ENCODE assay signal across 1 cellular context in genomic region chr20:31595654-31596411, GRCh38.
A peak's percentile ranks its signal among the peaks of the same experiment; 100 is the strongest.
TF ChIP-seq lines count a peak whose summit lies in the region.

No MANE protein-coding gene starts in this region.

TF ChIP-seq in HepG2, 621 proteins besides CTCF, POLR2A, EP300 and RAD21 (continued from another document and continues in another):
- TF ChIP-seq, protein P1, sequence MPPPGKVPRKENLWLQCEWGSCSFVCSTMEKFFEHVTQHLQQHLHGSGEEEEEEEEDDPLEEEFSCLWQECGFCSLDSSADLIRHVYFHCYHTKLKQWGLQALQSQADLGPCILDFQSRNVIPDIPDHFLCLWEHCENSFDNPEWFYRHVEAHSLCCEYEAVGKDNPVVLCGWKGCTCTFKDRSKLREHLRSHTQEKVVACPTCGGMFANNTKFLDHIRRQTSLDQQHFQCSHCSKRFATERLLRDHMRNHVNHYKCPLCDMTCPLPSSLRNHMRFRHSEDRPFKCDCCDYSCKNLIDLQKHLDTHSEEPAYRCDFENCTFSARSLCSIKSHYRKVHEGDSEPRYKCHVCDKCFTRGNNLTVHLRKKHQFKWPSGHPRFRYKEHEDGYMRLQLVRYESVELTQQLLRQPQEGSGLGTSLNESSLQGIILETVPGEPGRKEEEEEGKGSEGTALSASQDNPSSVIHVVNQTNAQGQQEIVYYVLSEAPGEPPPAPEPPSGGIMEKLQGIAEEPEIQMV (CRISPR knock-in tag; IDR thresholded peaks at IDR 0.05; ENCODE audit: low read depth) = peak; percentile 42; the same call in 1 of the 2 replicates
- peak; percentile 39 to 64; a peak in 2 of 4 replicates for TF ChIP-seq HMGXB4 (CRISPR knock-in tag; IDR thresholded peaks at IDR 0.05; ENCODE audit: borderline replicate concordance in 1 of 2, low read depth in 1 of 2)
- TF ChIP-seq YEATS4 (CRISPR knock-in tag; IDR thresholded peaks at IDR 0.05; ENCODE audit: borderline replicate concordance) = peak; percentile 69; the same call in 1 of the 2 replicates
- TF ChIP-seq NCOA5 (CRISPR knock-in tag; IDR thresholded peaks at IDR 0.05) = no peak
- peak; percentile 34; the same call in 1 of the 2 replicates for TF ChIP-seq THAP11 (CRISPR knock-in tag; IDR thresholded peaks at IDR 0.05)
- TF ChIP-seq, protein P2, sequence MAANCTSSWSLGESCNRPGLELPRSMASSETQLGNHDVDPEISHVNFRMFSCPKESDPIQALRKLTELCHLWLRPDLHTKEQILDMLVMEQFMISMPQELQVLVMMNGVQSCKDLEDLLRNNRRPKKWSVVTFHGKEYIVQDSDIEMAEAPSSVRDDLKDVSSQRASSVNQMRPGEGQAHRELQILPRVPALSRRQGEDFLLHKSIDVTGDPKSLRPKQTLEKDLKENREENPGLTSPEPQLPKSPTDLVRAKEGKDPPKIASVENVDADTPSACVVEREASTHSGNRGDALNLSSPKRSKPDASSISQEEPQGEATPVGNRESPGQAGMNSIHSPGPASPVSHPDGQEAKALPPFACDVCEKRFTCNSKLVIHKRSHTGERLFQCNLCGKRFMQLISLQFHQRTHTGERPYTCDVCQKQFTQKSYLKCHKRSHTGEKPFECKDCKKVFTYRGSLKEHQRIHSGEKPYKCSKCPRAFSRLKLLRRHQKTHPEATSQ (CRISPR knock-in tag; IDR thresholded peaks at IDR 0.05; ENCODE audit: borderline replicate concordance) = 0 out of 2 replicates have a peak, but pooled peaks have one; percentile 38
- 0 out of 2 replicates have a peak, but pooled peaks have one; percentile 42 for TF ChIP-seq ESRRA (CRISPR knock-in tag; IDR thresholded peaks at IDR 0.05; ENCODE audit: low read depth)
- 0 out of 2 replicates have a peak, but pooled peaks have one; percentile 46 for TF ChIP-seq RELA (CRISPR knock-in tag; IDR thresholded peaks at IDR 0.05)
- TF ChIP-seq DPF2 (CRISPR knock-in tag; IDR thresholded peaks at IDR 0.05; ENCODE audit: borderline replicate concordance, low read depth) = peak; percentile 69; the same call in 1 of the 2 replicates
- TF ChIP-seq MYC (CRISPR knock-in tag; IDR thresholded peaks at IDR 0.05; ENCODE audit: borderline replicate concordance) = peak; percentile 78
- 0 out of 2 replicates have a peak, but pooled peaks have one; percentile 36 for TF ChIP-seq PPARG (CRISPR knock-in tag; conservative IDR thresholded peaks at IDR 0.05)
- TF ChIP-seq PBX2 (CRISPR knock-in tag; IDR thresholded peaks at IDR 0.05) = 0 out of 2 replicates have a peak, but pooled peaks have one; percentile 15
- TF ChIP-seq ZNF180 (CRISPR knock-in tag; IDR thresholded peaks at IDR 0.05; ENCODE audit: borderline replicate concordance, low read depth) = 0 out of 2 replicates have a peak, but pooled peaks have one; percentile 71
- TF ChIP-seq TFE3 (CRISPR knock-in tag; IDR thresholded peaks at IDR 0.05) = peak; percentile 72
- TF ChIP-seq ZNF792 (CRISPR knock-in tag; IDR thresholded peaks at IDR 0.05) = peak; percentile 86
- TF ChIP-seq ZNF280B (CRISPR knock-in tag; IDR thresholded peaks at IDR 0.05; ENCODE audit: borderline replicate concordance) = peak; percentile 92
- TF ChIP-seq ZKSCAN5 (CRISPR knock-in tag; IDR thresholded peaks at IDR 0.05) = no peak
- TF ChIP-seq MIER2 (CRISPR knock-in tag; IDR thresholded peaks at IDR 0.05) = 0 out of 2 replicates have a peak, but pooled peaks have one; percentile 53
- peak; percentile 67 for TF ChIP-seq POLR2AphosphoS5 (IDR thresholded peaks at IDR 0.05; ENCODE audit: low read depth, low read length)
- TF ChIP-seq ZNF263 (CRISPR knock-in tag; IDR thresholded peaks at IDR 0.05) = peak; percentile 12
- peak; percentile 60; the same call in 1 of the 2 replicates for TF ChIP-seq REPIN1 (CRISPR knock-in tag; IDR thresholded peaks at IDR 0.05; ENCODE audit: borderline replicate concordance, low read depth)
- peak; percentile 80; the same call in 1 of the 2 replicates for TF ChIP-seq ZBTB46 (CRISPR knock-in tag; IDR thresholded peaks at IDR 0.05; ENCODE audit: borderline replicate concordance)
- peak; percentile 41; the same call in 1 of the 2 replicates for TF ChIP-seq RARA (CRISPR knock-in tag; IDR thresholded peaks at IDR 0.05)
- no peak for TF ChIP-seq BCL6 (CRISPR knock-in tag; IDR thresholded peaks at IDR 0.05)
- TF ChIP-seq KLF16 (CRISPR knock-in tag; IDR thresholded peaks at IDR 0.05) = peak in 1 of 2 experiments; percentile 36; a peak in 1 of 4 replicates
- TF ChIP-seq NR2F6 (IDR thresholded peaks at IDR 0.05) = 0 out of 2 replicates have a peak, but pooled peaks have one; percentile 17
- TF ChIP-seq NR2F6 (CRISPR knock-in tag; IDR thresholded peaks at IDR 0.05) = peak; percentile 81
- no peak for TF ChIP-seq SNRNP70 (IDR thresholded peaks at IDR 0.05; ENCODE audit: low read depth, low read length)
- no peak for TF ChIP-seq ASH2L (IDR thresholded peaks at IDR 0.05; ENCODE audit: insufficient read length, low read depth, low read length)
- TF ChIP-seq ZNF232 (CRISPR knock-in tag; IDR thresholded peaks at IDR 0.05; ENCODE audit: borderline replicate concordance) = peak; percentile 81; the same call in 1 of the 2 replicates
- peak; percentile 68 for TF ChIP-seq TAF1 (CRISPR knock-in tag; IDR thresholded peaks at IDR 0.05)
- peak; percentile 55; the same call in 1 of the 2 replicates for TF ChIP-seq PHF21A (CRISPR knock-in tag; IDR thresholded peaks at IDR 0.05)
- peak; percentile 84 for TF ChIP-seq ZBTB3 (CRISPR knock-in tag; IDR thresholded peaks at IDR 0.05; ENCODE audit: borderline replicate concordance, low read depth)
- no peak; the same call in 1 of the 2 replicates for TF ChIP-seq ZBTB21 (CRISPR knock-in tag; IDR thresholded peaks at IDR 0.05)
- 0 out of 2 replicates have a peak, but pooled peaks have one; percentile 45 for TF ChIP-seq ZNF275 (CRISPR knock-in tag; IDR thresholded peaks at IDR 0.05; ENCODE audit: borderline replicate concordance)
- TF ChIP-seq HDAC6 (IDR thresholded peaks at IDR 0.05; ENCODE audit: low read depth, low read length) = no peak
- TF ChIP-seq ZFP90 (CRISPR knock-in tag; IDR thresholded peaks at IDR 0.05; ENCODE audit: borderline replicate concordance) = peak; percentile 88
- TF ChIP-seq KMT2A (CRISPR knock-in tag; IDR thresholded peaks at IDR 0.05) = peak; percentile 40
- TF ChIP-seq SP4 (CRISPR knock-in tag; IDR thresholded peaks at IDR 0.05) = peak; percentile 4; the same call in 1 of the 2 replicates
- TF ChIP-seq ETS1 (CRISPR knock-in tag; IDR thresholded peaks at IDR 0.05) = no peak
- TF ChIP-seq SP5 (CRISPR knock-in tag; IDR thresholded peaks at IDR 0.05; ENCODE audit: borderline replicate concordance, low read depth) = peak; percentile 19; the same call in 1 of the 2 replicates
- no peak for TF ChIP-seq ATM (IDR thresholded peaks at IDR 0.05; ENCODE audit: borderline replicate concordance)
- 0 out of 2 replicates have a peak, but pooled peaks have one; percentile 78 for TF ChIP-seq ZNF839 (CRISPR knock-in tag; IDR thresholded peaks at IDR 0.05; ENCODE audit: borderline replicate concordance)
- TF ChIP-seq MTA1 (CRISPR knock-in tag; IDR thresholded peaks at IDR 0.05; ENCODE audit: borderline replicate concordance) = peak; percentile 90; the same call in 1 of the 2 replicates
- peak; percentile 58; the same call in 1 of the 2 replicates for TF ChIP-seq ZNF776 (CRISPR knock-in tag; IDR thresholded peaks at IDR 0.05)
- peak; percentile 57 for TF ChIP-seq U2AF1 (optimal IDR thresholded peaks at IDR 0.05; ENCODE audit: low read depth, low read length)
- TF ChIP-seq KAT8 (CRISPR knock-in tag; IDR thresholded peaks at IDR 0.05) = no peak
- peak; percentile 63; the same call in 1 of the 2 replicates for TF ChIP-seq THRA (CRISPR knock-in tag; IDR thresholded peaks at IDR 0.05; ENCODE audit: borderline replicate concordance)
- no peak for TF ChIP-seq ZNF282 (IDR thresholded peaks at IDR 0.05; ENCODE audit: partially characterized antibody)
- TF ChIP-seq ZSCAN21 (CRISPR knock-in tag; IDR thresholded peaks at IDR 0.05; ENCODE audit: borderline replicate concordance) = peak; percentile 65; the same call in 1 of the 2 replicates
- TF ChIP-seq DMAP1 (CRISPR knock-in tag; IDR thresholded peaks at IDR 0.05) = peak; percentile 68
- no peak for TF ChIP-seq ZNF296 (CRISPR knock-in tag; conservative IDR thresholded peaks at IDR 0.05)
